Comparison of ENCODE assay signal across 24 cellular contexts in the genomic region with DNA sequence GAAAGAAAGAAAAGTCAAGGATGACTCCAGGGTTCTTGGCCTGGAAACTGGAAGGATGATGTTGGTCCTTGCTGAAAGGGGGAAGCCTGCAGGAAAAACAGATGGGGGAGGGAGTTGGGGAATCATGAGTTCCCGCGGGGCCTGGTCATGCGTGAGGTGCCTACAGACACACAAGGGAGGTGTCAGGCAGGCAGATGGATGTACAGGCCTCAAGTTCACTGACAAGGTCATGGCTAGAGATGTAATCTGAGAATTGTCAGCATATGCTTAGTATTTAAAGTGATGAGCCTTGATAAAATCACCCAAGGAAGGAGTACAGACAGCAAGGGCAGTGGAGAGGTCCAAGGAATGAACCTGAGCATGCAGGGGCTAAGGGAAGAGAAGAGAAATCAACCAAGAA. TPM values are rescaled to one million over a fixed set of nuclear protein-coding genes. Genes with fewer than 3 reads are reported as not detected.
A peak's percentile ranks its signal among the peaks of the same experiment; 100 is the strongest.
DNase-seq lines count a peak whose midpoint lies in the region; ATAC-seq and TF ChIP-seq lines count a peak whose summit lies in the region.
"Had no signal": no experiment of that assay in that cellular context is flagged by ENCODE, and none has a peak within 500 bp of the region (broad histone marks: within the 10 kb centered on the region; RNA-seq: fewer than 3 reads in every experiment).

No MANE protein-coding gene starts in this region.

- peak overlapping the region; percentile 5 for H3K27ac Mint-ChIP-seq in mesothelial cell of epicardium
- H3K27ac Mint-ChIP-seq: activated CD8-positive, alpha-beta T cell treated with anti-CD3 and anti-CD28 coated beads for 36 hours; CD4-positive, alpha-beta T cell; T-helper 1 cell treated with Interleukin-12 subunit alpha and Interleukin-12 subunit beta and Interleukin-4 antibody, amounts not matched to agents 30 μg/mL and 1 μg/mL, for 36 hours had no signal

- TF ChIP-seq POLR2A in adrenal gland (IDR thresholded peaks at IDR 0.05), result peak in 1 of 2 donors; percentile 13

- TF ChIP-seq CTCF in adrenal gland (IDR thresholded peaks at IDR 0.05) (no peak), mesothelial cell of epicardium (IDR thresholded peaks at IDR 0.05; ENCODE audit: unreplicated experiment) (no peak)

- DNase-seq in Caki2 (ENCODE audit: low read depth) (peak; percentile 14), NCI-H524 treated with DMSO at 0.1 percent for 48 hours (lab: John Stamatoyannopoulos, UW) (peak; percentile 21), adrenal gland (peak in 3 of 7 donors; percentile 45 to 72 (median 62)), mesothelial cell of epicardium (ENCODE audit: low spot score in 2 of 2, unreplicated experiment in 2 of 2) (no peak), posterior vena cava (ENCODE audit: low spot score) (no peak), iPS-NIHi7 (ENCODE audit: extremely low spot score) (no peak)
- DNase-seq in activated CD4-positive, alpha-beta T cell treated with anti-CD3 and anti-CD28 coated beads, Interleukin-2, amount 50 U/mL, for 1 hour, result no peak
- DNase-seq: activated CD4-positive, alpha-beta T cell treated with anti-CD3 and anti-CD28 coated beads for 1 hour; activated CD8-positive, alpha-beta T cell treated with anti-CD3 and anti-CD28 coated beads for 36 hours; activated naive CD8-positive, alpha-beta T cell treated with anti-CD3 and anti-CD28 coated beads, Interleukin-2, amount 10 ng/mL, durations not matched to agents 7 days and 5 days; AML-193; CD4-positive, alpha-beta T cell; central memory CD4-positive, alpha-beta T cell; dermis blood vessel endothelial cell; GOT3; hippocampal formation; left lung; NCI-H1436 treated with DMSO at 0.1 percent for 48 hours; NCI-H510A treated with DMSO at 0.1 percent for 48 hours; stimulated activated CD4-positive, alpha-beta T cell treated with anti-CD3 and anti-CD28 coated beads, Interleukin-1b, Interleukin-23, amount 100 ng/mL, for 48 hours had no signal

- peak overlapping the region; percentile 69 to 96 (median 94) for H3K27ac ChIP-seq in adrenal gland
- H3K27ac ChIP-seq: left lung had no signal

- whole genome bisulfite sequencing in adrenal gland, 4 donors, result 35 to 50% (median 43%) methylated on average over 3 of the region's 3 CpGs

- H3K27me3 Mint-ChIP-seq in mesothelial cell of epicardium (ENCODE audit: low read depth), result no peaks in the 10 kb centered on the region
- H3K27me3 Mint-ChIP-seq: activated CD8-positive, alpha-beta T cell treated with anti-CD3 and anti-CD28 coated beads for 36 hours; CD4-positive, alpha-beta T cell; type B pancreatic cell had no signal

- intact Hi-C loops in adrenal gland (cut with DNase I) (no loop called here), posterior vena cava (cut with DNase I) (loop anchor here in 1 of 2 donors (10.0 kb wide), 1 partner anchor 85 kb away; no protein-coding TSS in a partner anchor)

- H3K27me3 ChIP-seq in adrenal gland, result no peaks in the 10 kb centered on the region
- H3K27me3 ChIP-seq: left lung had no signal

- H3K9me3 ChIP-seq in adrenal gland (replicated peaks in 1 of 3), result no peaks in the 10 kb centered on the region
- H3K9me3 ChIP-seq: left lung had no signal

- H3K36me3 ChIP-seq in adrenal gland (replicated peaks in 1 of 2), result no peaks in the 10 kb centered on the region
- H3K36me3 ChIP-seq: left lung had no signal

- peak overlapping the region in 1 of 4 donors; percentile 37 for H3K4me3 ChIP-seq in adrenal gland
- H3K4me3 ChIP-seq: left lung, smooth muscle cell had no signal

- ATAC-seq in HG03571 (IDR thresholded peaks at IDR 0.05; ENCODE audit: unreplicated experiment), result no peak
- ATAC-seq: activated CD8-positive, alpha-beta T cell treated with anti-CD3 and anti-CD28 coated beads for 36 hours; left lung had no signal

- no peak overlapping the region for H3K4me3 Mint-ChIP-seq in mesothelial cell of epicardium
- H3K4me3 Mint-ChIP-seq: activated CD8-positive, alpha-beta T cell treated with anti-CD3 and anti-CD28 coated beads for 36 hours; activated naive CD8-positive, alpha-beta T cell treated with anti-CD3 and anti-CD28 coated beads, Interleukin-2, amount 10 ng/mL, durations not matched to agents 7 days and 5 days; CD4-positive, alpha-beta T cell; T-helper 1 cell treated with Interleukin-12 subunit alpha and Interleukin-12 subunit beta and Interleukin-4 antibody, amounts not matched to agents 30 μg/mL and 1 μg/mL, for 36 hours had no signal

- H3K4me1 ChIP-seq in adrenal gland (replicated peaks in 1 of 2), result peaks cover 63 to 89% of the 10 kb centered on the region in 2 donors

- no peaks in the 10 kb centered on the region for H3K9me3 Mint-ChIP-seq in mesothelial cell of epicardium
- H3K9me3 Mint-ChIP-seq: activated CD8-positive, alpha-beta T cell treated with anti-CD3 and anti-CD28 coated beads for 36 hours; activated naive CD8-positive, alpha-beta T cell treated with anti-CD3 and anti-CD28 coated beads, Interleukin-2, amount 10 ng/mL, durations not matched to agents 7 days and 5 days; CD4-positive, alpha-beta T cell; T-helper 1 cell treated with Interleukin-12 subunit alpha and Interleukin-12 subunit beta and Interleukin-4 antibody, amounts not matched to agents 30 μg/mL and 1 μg/mL, for 36 hours; type B pancreatic cell had no signal

- H3K36me3 Mint-ChIP-seq in mesothelial cell of epicardium, result no peaks in the 10 kb centered on the region

- in situ Hi-C loops in Caki2 (cut with HindIII; ENCODE audit: low pct_unique_long_range_greater_than_20kb, low sequenced_read_pairs), result no loop called here

- H3K4me1 Mint-ChIP-seq in mesothelial cell of epicardium, result peaks cover 25% of the 10 kb centered on the region

RNA-seq across cellular contexts. Expression of a gene that starts 46.8 kb away (rescaled TPM):
- 19.9 and 21.2 TPM in 2 replicates for total RNA-seq in Caki2 (2014; rRNA removed; shearing (Covaris generic); ENCODE audit: low replicate concordance)
- total RNA-seq in adrenal gland, result 100 to 1,000 TPM in 6 of 8 donors, 10 to 100 TPM in 2; 81.8 to 175 (median 125) TPM
- 10 to 100 TPM; 39.6 to 94.4 (median 88.6) TPM for polyA plus RNA-seq in adrenal gland
- total RNA-seq in mesothelial cell of epicardium, result 79.8 to 82.2 TPM (median 80.2 TPM) in 3 replicates
- 10 to 100 TPM; 34.4 to 39.9 TPM for total RNA-seq in posterior vena cava

Comparison
In these comparisons a context has a peak if more than half of its experiments do, and no peak if none do; other contexts are left out.
1. DNase-seq: peak in Caki2 (single experiment) and NCI-H524 treated with DMSO at 0.1 percent for 48 hours (single experiment); none in mesothelial cell of epicardium (0 of 2), posterior vena cava (single experiment), activated CD4-positive, alpha-beta T cell treated with anti-CD3 and anti-CD28 coated beads, Interleukin-2, amount 50 U/mL, for 1 hour (single experiment) and iPS-NIHi7 (single experiment).